ENCODE assay signal across 1 cellular context in the genomic region with DNA sequence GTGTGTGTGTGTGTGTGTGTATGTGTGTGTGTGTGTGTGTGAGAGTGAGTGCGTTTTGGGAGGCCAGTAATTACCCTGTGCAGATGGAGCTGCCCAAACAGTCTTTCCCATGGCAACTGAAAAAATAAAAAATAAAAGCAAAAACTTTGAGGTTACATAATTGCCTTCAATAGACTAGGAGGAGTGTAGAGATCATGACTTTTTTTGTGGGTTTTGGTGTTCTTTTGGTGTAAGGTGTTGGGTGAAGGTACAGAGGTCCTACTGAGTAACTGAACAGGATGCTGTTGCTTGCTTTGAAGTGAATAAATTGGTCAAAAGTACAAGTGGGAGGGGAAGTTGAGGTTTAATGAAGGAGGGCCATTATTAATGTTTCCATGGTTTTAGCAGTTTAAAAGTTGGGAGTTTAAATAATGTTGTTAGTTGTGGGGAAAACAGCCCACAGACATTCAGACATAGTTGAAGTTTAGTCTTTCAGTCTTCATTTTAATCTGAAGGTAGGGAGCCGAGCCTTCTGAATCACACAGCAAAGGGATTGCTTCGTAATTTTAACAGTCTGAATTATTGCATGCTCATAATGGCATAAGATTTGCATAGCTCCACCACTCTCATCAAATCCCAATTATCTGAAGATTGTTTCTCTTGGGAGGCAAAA.
TF ChIP-seq lines count a peak whose summit lies in the region.

No MANE protein-coding gene starts in this region.

TF ChIP-seq in GM23338, 12 proteins besides CTCF, POLR2A, EP300 and RAD21 (continued from another document):
- no peak for TF ChIP-seq EZH2phosphoT487 (IDR thresholded peaks at IDR 0.05; ENCODE audit: unreplicated experiment)
